27 cellular contexts compared by ENCODE assay signal in genomic region chr12:127655691-127656090, GRCh38.
DNase-seq lines count a peak whose midpoint lies in the region; ATAC-seq and TF ChIP-seq lines count a peak whose summit lies in the region.
"Had no signal": no experiment of that assay in that cellular context is flagged by ENCODE, and none has a peak within 500 bp of the region (broad histone marks: within the 10 kb centered on the region; RNA-seq: fewer than 3 reads in every experiment).

No MANE protein-coding gene starts in this region.

- no peaks in the 10 kb centered on the region for H3K36me3 Mint-ChIP-seq in progenitor cell of endocrine pancreas (ENCODE audit: insufficient read depth)
- no peaks in the 10 kb centered on the region for H3K36me3 Mint-ChIP-seq in activated T-cell treated with anti-CD3 and anti-CD28 coated beads, Interleukin-2, amount 50 U/mL, for 72 hours (ENCODE audit: insufficient read depth in 2 of 2)
- H3K36me3 Mint-ChIP-seq: activated naive CD4-positive, alpha-beta T cell treated with anti-CD3 and anti-CD28 coated beads, Interleukin-2, amount 10 ng/mL, durations not matched to agents 7 days and 5 days; CD4-positive, CD25-positive, alpha-beta regulatory T cell; memory B cell had no signal

- no peaks in the 10 kb centered on the region for H3K27me3 Mint-ChIP-seq in progenitor cell of endocrine pancreas
- no peaks in the 10 kb centered on the region for H3K27me3 Mint-ChIP-seq in activated T-cell treated with anti-CD3 and anti-CD28 coated beads, Interleukin-2, amount 50 U/mL, for 72 hours (ENCODE audit: low read depth)
- H3K27me3 Mint-ChIP-seq: activated naive CD4-positive, alpha-beta T cell treated with anti-CD3 and anti-CD28 coated beads, Interleukin-2, amount 10 ng/mL, durations not matched to agents 7 days and 5 days; CD4-positive, CD25-positive, alpha-beta regulatory T cell; memory B cell had no signal

- ATAC-seq in GM19463 (IDR thresholded peaks at IDR 0.05; ENCODE audit: unreplicated experiment) = no peak
- no peak for ATAC-seq in activated T-cell treated with anti-CD3 and anti-CD28 coated beads, Interleukin-2, amount 50 U/mL, for 72 hours (replicated peaks in 1 of 2)
- ATAC-seq: GM12878; left cardiac atrium; Panc1; stimulated activated naive CD8-positive, alpha-beta T cell treated with anti-CD3 and anti-CD28 coated beads, Interleukin-15, Interleukin-2, amounts not matched to agents 100 U/mL and 50 U/mL, for 24 hours had no signal

- no peak for TF ChIP-seq CTCF in fibroblast of the aortic adventitia (IDR thresholded peaks at IDR 0.05; ENCODE audit: insufficient read depth, low read length)
- no peak for TF ChIP-seq CTCF in progenitor cell of endocrine pancreas (IDR thresholded peaks at IDR 0.05; ENCODE audit: unreplicated experiment)

- H3K4me3 Mint-ChIP-seq in progenitor cell of endocrine pancreas (ENCODE audit: low read depth) = no peak overlapping the region
- no peak overlapping the region for H3K4me3 Mint-ChIP-seq in activated T-cell treated with anti-CD3 and anti-CD28 coated beads, Interleukin-2, amount 50 U/mL, for 72 hours
- H3K4me3 Mint-ChIP-seq: activated naive CD4-positive, alpha-beta T cell treated with anti-CD3 and anti-CD28 coated beads, Interleukin-2, amount 10 ng/mL, durations not matched to agents 7 days and 5 days; CD4-positive, CD25-positive, alpha-beta regulatory T cell; memory B cell; T-helper 1 cell treated with Interleukin-12 subunit alpha and Interleukin-12 subunit beta and Interleukin-4 antibody, amounts not matched to agents 30 μg/mL and 1 μg/mL, for 36 hours had no signal

- H3K4me1 Mint-ChIP-seq in progenitor cell of endocrine pancreas (ENCODE audit: low read depth) = no peaks in the 10 kb centered on the region
- no peaks in the 10 kb centered on the region for H3K4me1 Mint-ChIP-seq in activated T-cell treated with anti-CD3 and anti-CD28 coated beads, Interleukin-2, amount 50 U/mL, for 72 hours (ENCODE audit: low read depth)
- H3K4me1 Mint-ChIP-seq: activated naive CD4-positive, alpha-beta T cell treated with anti-CD3 and anti-CD28 coated beads, Interleukin-2, amount 10 ng/mL, durations not matched to agents 7 days and 5 days; CD4-positive, CD25-positive, alpha-beta regulatory T cell; memory B cell had no signal

- peak; percentile 32 for DNase-seq in A172 (ENCODE audit: low spot score)
- peak; percentile 71 for DNase-seq in ELR (ENCODE audit: low read depth)
- peak; percentile 27 for DNase-seq in T1000 (lab: John Stamatoyannopoulos, UW)
- DNase-seq in fibroblast of the aortic adventitia (ENCODE audit: low read depth) = peak; percentile 67
- DNase-seq in progenitor cell of endocrine pancreas (ENCODE audit: low spot score, unreplicated experiment) = no peak
- DNase-seq in DMS153 (lab: John Stamatoyannopoulos, UW) = no peak
- no peak for DNase-seq in activated T-cell treated with anti-CD3 and anti-CD28 coated beads, Interleukin-2, amount 50 U/mL, for 72 hours
- DNase-seq: 8988T; activated CD4-positive, alpha-beta T cell treated with anti-CD3 and anti-CD28 coated beads for 48 hours; activated naive CD4-positive, alpha-beta T cell treated with anti-CD3 and anti-CD28 coated beads, Interleukin-2, amount 10 ng/mL, durations not matched to agents 7 days and 5 days; activated T-cell treated with anti-CD3 and anti-CD28 coated beads, Interleukin-2, amount 50 U/mL, for 48 hours; CD4-positive, CD25-positive, alpha-beta regulatory T cell; DMS 273 treated with DMSO at 0.1 percent for 48 hours; effector CD4-positive, alpha-beta T cell; erythroblast; GF-D8; left cardiac atrium; NCI-H1105 treated with DMSO at 0.1 percent for 48 hours; spleen; stimulated activated CD4-positive, alpha-beta T cell treated with anti-CD3 and anti-CD28 coated beads, Interleukin-4, amount 100 ng/mL, for 24 hours; stimulated activated naive CD8-positive, alpha-beta T cell treated with anti-CD3 and anti-CD28 coated beads, Interleukin-15, Interleukin-2, amounts not matched to agents 100 U/mL and 50 U/mL, for 24 hours; thyroid gland had no signal

- no peak overlapping the region for H3K27ac Mint-ChIP-seq in progenitor cell of endocrine pancreas
- H3K27ac Mint-ChIP-seq in activated T-cell treated with anti-CD3 and anti-CD28 coated beads, Interleukin-2, amount 50 U/mL, for 72 hours = no peak overlapping the region
- H3K27ac Mint-ChIP-seq: activated naive CD4-positive, alpha-beta T cell treated with anti-CD3 and anti-CD28 coated beads, Interleukin-2, amount 10 ng/mL, durations not matched to agents 7 days and 5 days; CD4-positive, CD25-positive, alpha-beta regulatory T cell; memory B cell; T-helper 1 cell treated with Interleukin-12 subunit alpha and Interleukin-12 subunit beta and Interleukin-4 antibody, amounts not matched to agents 30 μg/mL and 1 μg/mL, for 36 hours had no signal

- no peak overlapping the region for H3K4me3 ChIP-seq in fibroblast of the aortic adventitia (ENCODE audit: low read depth, low read length)
- H3K4me3 ChIP-seq: GM12878, spleen, thyroid gland had no signal

- no peaks in the 10 kb centered on the region for H3K9me3 Mint-ChIP-seq in progenitor cell of endocrine pancreas (ENCODE audit: low read depth)
- peaks cover 2 to 6% of the 10 kb centered on the region in 2 donors for H3K9me3 Mint-ChIP-seq in activated T-cell treated with anti-CD3 and anti-CD28 coated beads, Interleukin-2, amount 50 U/mL, for 72 hours
- H3K9me3 Mint-ChIP-seq: activated naive CD4-positive, alpha-beta T cell treated with anti-CD3 and anti-CD28 coated beads, Interleukin-2, amount 10 ng/mL, durations not matched to agents 7 days and 5 days had no signal

Comparison
In these comparisons a context has a peak if more than half of its experiments do, and no peak if none do; other contexts are left out.
1. DNase-seq: peak in A172 (single experiment), ELR (single experiment), T1000 (single experiment) and fibroblast of the aortic adventitia (single experiment); none in progenitor cell of endocrine pancreas (single experiment), DMS153 (single experiment) and activated T-cell treated with anti-CD3 and anti-CD28 coated beads, Interleukin-2, amount 50 U/mL, for 72 hours (0 of 2).